In the genomic region with DNA sequence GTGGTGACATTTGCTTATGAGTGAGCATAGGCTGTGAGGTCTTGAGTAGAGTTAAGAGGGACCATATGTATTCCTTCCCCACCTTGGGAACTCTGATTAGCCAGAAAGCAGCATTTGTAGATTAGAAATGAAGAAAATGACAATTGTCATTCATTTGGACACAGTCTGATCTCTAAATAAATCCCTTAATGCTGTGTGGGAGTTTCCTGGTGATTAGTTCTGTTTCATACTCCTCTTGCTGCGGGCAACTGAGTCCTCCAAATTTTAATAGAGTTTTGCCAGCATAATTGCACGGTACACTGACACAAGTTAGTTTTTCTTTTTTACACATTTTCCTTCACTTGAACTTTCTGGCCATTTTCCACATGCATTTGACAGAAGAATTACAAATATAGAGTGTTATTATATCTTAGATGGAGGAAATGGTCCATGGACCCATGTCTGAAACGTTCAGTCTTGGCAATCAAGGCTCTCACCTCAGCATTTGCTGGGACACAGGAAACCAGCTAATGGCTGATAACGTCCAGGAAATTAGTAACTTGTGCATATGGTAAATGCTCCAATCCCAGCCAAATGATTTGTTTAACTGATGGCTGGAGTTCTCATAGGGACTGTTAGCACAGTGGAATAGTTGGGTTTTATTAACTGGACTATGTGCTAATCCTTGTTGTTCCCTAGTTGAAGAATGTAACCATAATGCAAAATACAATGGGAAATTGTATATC, we compare ENCODE assay signal across 23 cellular contexts.
"Had no signal": no experiment of that assay in that cellular context is flagged by ENCODE, and none has a peak within 500 bp of the region (broad histone marks: within the 10 kb centered on the region; RNA-seq: fewer than 3 reads in every experiment).

No MANE protein-coding gene starts in this region.

- H3K9me3 ChIP-seq: adrenal gland had no signal

- H3K4me1 ChIP-seq: adrenal gland had no signal

- H3K27ac ChIP-seq: adrenal gland had no signal

- ATAC-seq: activated CD4-positive, CD25-positive, alpha-beta regulatory T cell treated with anti-CD3 and anti-CD28 coated beads, Interleukin-2, amount 50 U/mL, for 24 hours; activated CD8-positive, alpha-beta T cell treated with anti-CD3 and anti-CD28 coated beads for 36 hours; HepG2; Panc1 had no signal

- H3K4me3 ChIP-seq: adrenal gland had no signal

- DNase-seq: activated CD4-positive, alpha-beta T cell treated with anti-CD3 and anti-CD28 coated beads for 4 hours; activated CD8-positive, alpha-beta memory T cell treated with anti-CD3 and anti-CD28 coated beads, Interleukin-2, amount 50 U/mL, for 48 hours; activated CD8-positive, alpha-beta T cell treated with anti-CD3 and anti-CD28 coated beads for 36 hours; activated naive CD4-positive, alpha-beta T cell treated with anti-CD3 and anti-CD28 coated beads, Interleukin-2, amount 50 U/mL, for 16 hours; activated naive CD8-positive, alpha-beta T cell treated with anti-CD3 and anti-CD28 coated beads, Interleukin-2, amount 10 ng/mL, durations not matched to agents 7 days and 5 days; activated T-cell treated with anti-CD3 and anti-CD28 coated beads, Interleukin-2, amount 50 U/mL, for 1 hour; adrenal gland; anterior cingulate cortex; Karpas-422; MM.1S; NCI-H1105; NCI-H1436; NCI-H187; NCI-H2081; NCI-H510A treated with DMSO at 0.1 percent for 48 hours; NCI-H69; NK-92 treated with Interleukin-12 subunit alpha and Interleukin-12 subunit beta, amount 100 ng/mL, for 24 hours; OCI-M1; RPMI8226; SHP77 treated with DMSO at 0.1 percent for 48 hours had no signal

- H3K27me3 ChIP-seq: adrenal gland had no signal

- H3K36me3 ChIP-seq: adrenal gland had no signal
